In genomic region chr17:1731194-1731506, GRCh38 we compare ENCODE assay signal across 13 cellular contexts. TPM values are rescaled to one million over a fixed set of nuclear protein-coding genes. Genes with fewer than 3 reads are reported as not detected.
A peak's percentile ranks its signal among the peaks of the same experiment; 100 is the strongest.
DNase-seq lines count a peak whose midpoint lies in the region; ATAC-seq, FAIRE-seq and TF ChIP-seq lines count a peak whose summit lies in the region.
"Had no signal": no experiment of that assay in that cellular context is flagged by ENCODE, and none has a peak within 500 bp of the region (broad histone marks: within the 10 kb centered on the region; RNA-seq: fewer than 3 reads in every experiment).

No MANE protein-coding gene starts in this region.

- peaks cover 5 to 73% of the 10 kb centered on the region in 2 donors for H3K36me3 ChIP-seq in psoas muscle (ENCODE audit: insufficient read depth in 1 of 2, low read depth in 1 of 2)

- WGBS in psoas muscle, 3 donors: 48 to 80% (median 64%) methylated on average over 10 of the region's 10 CpGs

- ATAC-seq in psoas muscle: no peak

- POLR2A ChIA-PET in RWPE1 (lab: Yijun Ruan, JAX; ENCODE audit: low non-redundant PET): interaction anchor here (0.5 kb wide), 1 partner anchor 39 kb away, joined by 5 read pairs; no protein-coding TSS in a partner anchor

- H3K27me3 ChIP-seq in psoas muscle (ENCODE audit: insufficient read depth in 3 of 3, low read length in 2 of 3): no peaks in the 10 kb centered on the region

- FAIRE-seq in urothelium cell line (lab: Jason Lieb, UNC): peak; percentile 20

- DNase-seq in RWPE1 (ENCODE audit: low spot score) (no peak), epithelial cell of prostate (ENCODE audit: low read depth, low spot score) (no peak), psoas muscle (no peak), urothelium cell line (ENCODE audit: low spot score) (no peak), NCI-H146 (lab: John Stamatoyannopoulos, UW) (no peak)
- no peak for DNase-seq in stimulated activated CD8-positive, alpha-beta memory T cell treated with anti-CD3 and anti-CD28 coated beads, Interleukin-4, amount 100 ng/mL, for 48 hours
- DNase-seq in activated CD8-positive, alpha-beta memory T cell treated with anti-CD3 and anti-CD28 coated beads for 24 hours: no peak
- DNase-seq: activated T-cell treated with anti-CD3 and anti-CD28 coated beads, Interleukin-2, amount 50 U/mL, for 1 hour; C1 segment of cervical spinal cord; effector memory CD4-positive, alpha-beta T cell; left colon; NCI-H2029 treated with DMSO at 0.1 percent for 48 hours; NCI-H510A treated with DMSO at 0.1 percent for 48 hours had no signal

- TF ChIP-seq CTCF in RWPE1 (conservative IDR thresholded peaks at IDR 0.05; ENCODE audit: low read depth) (no peak), psoas muscle (IDR thresholded peaks at IDR 0.05) (no peak)

- CTCF ChIA-PET in RWPE1 (lab: Yijun Ruan, JAX): interaction anchor here (1.0 to 2.1 kb wide), 4 partner anchors 10 to 113 kb away, joined by 3 to 7 read pairs (median 5); no protein-coding TSS in a partner anchor

- peak overlapping the region; percentile 49 for H3K4me3 ChIP-seq in psoas muscle

- no peaks in the 10 kb centered on the region for H3K9me3 ChIP-seq in psoas muscle

- intact Hi-C loops in psoas muscle (cut with DNase I): loop anchor here in 1 of 2 donors (2.0 kb wide), 1 partner anchor 32 kb away; the partner anchor contains the start of gene SERPINF1

- H3K27ac ChIP-seq in RWPE1: peak overlapping the region; percentile 99
- peak overlapping the region; percentile 51 for H3K27ac ChIP-seq in epithelial cell of prostate
- H3K27ac ChIP-seq in psoas muscle: peak overlapping the region; percentile 94

- H3K4me1 ChIP-seq in psoas muscle: peaks cover 44% of the 10 kb centered on the region

RNA-seq across cellular contexts. Expression of gene WDR81, which starts 6.6 kb away (rescaled TPM):
- 10 to 100 TPM; 15.1 to 23.7 (median 20.8) TPM for total RNA-seq in psoas muscle
- polyA plus RNA-seq in psoas muscle: 10 to 100 TPM; 18.1 to 27.9 (median 18.5) TPM

RNA-seq across cellular contexts. Expression of gene SERPINF2, which starts 11.5 kb away (rescaled TPM):
- total RNA-seq in psoas muscle: 1 to 10 TPM in 2 of 4 donors, under 1 TPM in 2; 0.74 to 4.0 (median 2.2) TPM
- 1 to 10 TPM; 2.4 to 3.9 (median 3.7) TPM for polyA plus RNA-seq in psoas muscle

RNA-seq across cellular contexts. Expression of gene TLCD2, which starts 21.0 kb away (rescaled TPM):
- total RNA-seq in psoas muscle: 1 to 10 TPM; 1.6 to 2.9 (median 1.9) TPM
- 1 to 10 TPM; 1.1 to 1.4 (median 1.1) TPM for polyA plus RNA-seq in psoas muscle

RNA-seq across cellular contexts. Expression of gene SERPINF1, which starts 30.7 kb away (rescaled TPM):
- 100 to 1,000 TPM; 300 to 485 (median 454) TPM for total RNA-seq in psoas muscle
- 100 to 1,000 TPM; 236 to 500 (median 365) TPM for polyA plus RNA-seq in psoas muscle

RNA-seq across cellular contexts. Expression of gene PRPF8, which starts 46.5 kb away (rescaled TPM):
- total RNA-seq in psoas muscle: 100 to 1,000 TPM; 218 to 305 (median 223) TPM
- polyA plus RNA-seq in psoas muscle: 100 to 1,000 TPM in 1 of 3 donors, 10 to 100 TPM in 2; 84.8 to 138 (median 90.2) TPM
